In genomic region chr17:47905221-47905733, GRCh38 we compare ENCODE assay signal across 9 cellular contexts. TPM values are rescaled to one million over a fixed set of nuclear protein-coding genes. Genes with fewer than 3 reads are reported as not detected.
DNase-seq lines count a peak whose midpoint lies in the region; ATAC-seq, FAIRE-seq and TF ChIP-seq lines count a peak whose summit lies in the region.
"Had no signal": no experiment of that assay in that cellular context is flagged by ENCODE, and none has a peak within 500 bp of the region (broad histone marks: within the 10 kb centered on the region; RNA-seq: fewer than 3 reads in every experiment).

No MANE protein-coding gene starts in this region.

- intact Hi-C loops in kidney (cut with DNase I) = no loop called here

- H3K36me3 ChIP-seq in HUES48 (ENCODE audit: control insufficient read depth, insufficient read depth, low read length) (no peaks in the 10 kb centered on the region), kidney (ENCODE audit: control insufficient read depth in 1 of 2, insufficient read depth in 2 of 2, low read length in 2 of 2) (no peaks in the 10 kb centered on the region), skeletal muscle tissue (ENCODE audit: control insufficient read depth in 3 of 3, insufficient read depth in 3 of 3, low read length in 3 of 3) (no peaks in the 10 kb centered on the region)

- H3K9me3 ChIP-seq in HUES48 (ENCODE audit: control insufficient read depth, insufficient read depth, low read length) = no peaks in the 10 kb centered on the region
- H3K9me3 ChIP-seq in kidney (ENCODE audit: control insufficient read depth in 1 of 2, low read length in 2 of 2) = no peaks in the 10 kb centered on the region
- H3K9me3 ChIP-seq in skeletal muscle tissue (ENCODE audit: control insufficient read depth in 3 of 3, low read length in 3 of 3) = no peaks in the 10 kb centered on the region

- peak; percentile 11 for FAIRE-seq in kidney (lab: Jason Lieb, UNC)

- H3K27ac ChIP-seq in HUES48 (ENCODE audit: low read depth, low read length) (peak overlapping the region; percentile 51), kidney (ENCODE audit: low read depth in 2 of 2, low read length in 2 of 2) (peak overlapping the region; percentile 87 to 88), skeletal muscle tissue (ENCODE audit: low read depth, low read length) (peak overlapping the region; percentile 96)
- H3K27ac ChIP-seq: HL-60 had no signal

- no peak for TF ChIP-seq CTCF in kidney (IDR thresholded peaks at IDR 0.05; ENCODE audit: borderline replicate concordance, extremely low read depth, insufficient read depth)

- no peak for ATAC-seq in HG02885 (IDR thresholded peaks at IDR 0.05; ENCODE audit: poor library complexity, unreplicated experiment)
- ATAC-seq in HG03280 (IDR thresholded peaks at IDR 0.05; ENCODE audit: unreplicated experiment) = no peak
- ATAC-seq in HG02852 (IDR thresholded peaks at IDR 0.05; ENCODE audit: unreplicated experiment) = no peak

- H3K9ac ChIP-seq in HUES48 (ENCODE audit: low read depth, low read length) (no peak overlapping the region), kidney (ENCODE audit: low read length in 2 of 2) (peak overlapping the region in 1 of 2 donors; percentile 57), skeletal muscle tissue (ENCODE audit: low read depth in 1 of 3, low read length in 3 of 3) (peak overlapping the region; percentile 57 to 79 (median 75))

- H3K4me1 ChIP-seq in HUES48 (ENCODE audit: control insufficient read depth, insufficient read depth, low read length) (peaks cover 29% of the 10 kb centered on the region), kidney (ENCODE audit: control insufficient read depth in 1 of 2, insufficient read depth in 1 of 2, low read depth in 1 of 2, low read length in 2 of 2) (peaks cover 20 to 30% of the 10 kb centered on the region in 2 donors), skeletal muscle tissue (ENCODE audit: control insufficient read depth in 3 of 3, insufficient read depth in 3 of 3, low read length in 3 of 3) (peaks cover 71 to 81% (median 72%) of the 10 kb centered on the region in 3 donors)

- H3K27me3 ChIP-seq in HUES48 (ENCODE audit: control insufficient read depth, insufficient read depth, low read length) (no peaks in the 10 kb centered on the region), skeletal muscle tissue (ENCODE audit: control insufficient read depth in 3 of 3, insufficient read depth in 3 of 3, low read length in 3 of 3) (no peaks in the 10 kb centered on the region)

- DNase-seq in cerebellar nuclear complex (lab: John Stamatoyannopoulos, UW) (peak; percentile 55 to 92), kidney (peak; percentile 85), NCI-H187 treated with DMSO at 0.1 percent for 48 hours (lab: John Stamatoyannopoulos, UW) (no peak)

- H3K4me3 ChIP-seq in HUES48 (ENCODE audit: low read depth, low read length) = no peak overlapping the region
- H3K4me3 ChIP-seq in kidney (ENCODE audit: low read length in 2 of 2) = peak overlapping the region in 1 of 2 donors; percentile 10
- peak overlapping the region; percentile 39 to 74 (median 50) for H3K4me3 ChIP-seq in skeletal muscle tissue (ENCODE audit: low read length in 3 of 3)

RNA-seq across cellular contexts. Expression of gene SP2, which starts 9.2 kb away (rescaled TPM):
- total RNA-seq in kidney (23.6 TPM), skeletal muscle tissue (0.52 TPM)
- 9.0 TPM for polyA plus RNA-seq in kidney (ENCODE audit: insufficient read depth, low read depth, low replicate concordance)

RNA-seq across cellular contexts. Expression of gene PNPO, which starts 36.1 kb away (rescaled TPM):
- 45.1 TPM for total RNA-seq in kidney
- polyA plus RNA-seq in kidney (ENCODE audit: insufficient read depth, low read depth, low replicate concordance) = 55.8 TPM
- 12.0 TPM for total RNA-seq in skeletal muscle tissue

RNA-seq across cellular contexts. Expression of gene PRR15L, which starts 52.4 kb away (rescaled TPM):
- total RNA-seq in kidney (105 TPM), skeletal muscle tissue (not detected)
- 64.5 TPM for polyA plus RNA-seq in kidney (ENCODE audit: insufficient read depth, low read depth, low replicate concordance)

RNA-seq across cellular contexts. Expression of gene SP6, which starts 54.3 kb away (rescaled TPM):
- total RNA-seq in kidney (2.0 TPM), skeletal muscle tissue (under 0.01 TPM)
- polyA plus RNA-seq in kidney (ENCODE audit: insufficient read depth, low read depth, low replicate concordance) = 0.86 TPM

Comparison
In these comparisons a context has a peak if more than half of its experiments do, and no peak if none do; other contexts are left out.
1. RNA of gene SP2, which starts 9.2 kb away (total RNA-seq): 23.6 TPM in kidney (single experiment); 0.52 TPM in skeletal muscle tissue (single experiment); every median in the first group is over 10 times any median in the second.
2. RNA of gene PRR15L, which starts 52.4 kb away (total RNA-seq): 105 TPM in kidney (single experiment); not detected in skeletal muscle tissue (single experiment); every median in the first group is over 100 times any median in the second.
3. Peak in every context shown above with its lines, with median percentiles within 50 percentile points of each other: H3K27ac ChIP-seq.